In the genomic region with DNA sequence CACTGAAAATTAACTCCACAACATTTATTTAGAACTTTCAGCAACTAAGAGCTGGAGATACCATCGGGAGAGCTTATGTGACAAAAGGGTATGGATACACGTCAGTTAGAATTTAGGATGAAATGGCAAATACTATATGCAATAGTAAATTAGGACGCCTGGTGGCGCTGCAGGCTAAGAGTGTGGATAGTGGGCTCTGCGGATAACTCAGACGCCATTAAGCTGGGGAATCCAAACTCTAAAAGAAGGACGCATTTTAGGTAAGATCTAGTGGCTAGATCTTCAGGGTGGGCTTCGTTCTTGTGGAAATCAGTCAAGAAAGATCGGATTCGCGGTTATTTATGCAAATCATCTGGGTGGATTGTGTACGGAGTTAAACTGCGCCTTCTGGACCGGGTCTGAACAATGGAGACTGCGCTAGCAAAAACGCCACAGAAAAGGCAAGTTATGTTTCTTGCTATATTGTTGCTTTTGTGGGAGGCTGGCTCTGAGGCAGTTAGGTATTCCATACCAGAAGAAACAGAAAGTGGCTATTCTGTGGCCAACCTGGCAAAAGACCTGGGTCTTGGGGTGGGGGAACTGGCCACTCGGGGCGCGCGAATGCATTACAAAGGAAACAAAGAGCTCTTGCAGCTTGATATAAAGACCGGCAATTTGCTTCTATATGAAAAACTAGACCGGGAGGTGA, we compare ENCODE assay signal across 8 cellular contexts. TPM values are rescaled to one million over a fixed set of nuclear protein-coding genes. Genes with fewer than 3 reads are reported as not detected.
DNase-seq lines count a peak whose midpoint lies in the region; ATAC-seq, FAIRE-seq and TF ChIP-seq lines count a peak whose summit lies in the region.

A gene (plus strand): TSS at position 177 of the 688 bp plus-strand sequence. CDS start 229 bp downstream, at position 406.

- no peaks in the 10 kb centered on the region for H3K27me3 ChIP-seq in GM12878 (replicated peaks in 1 of 2; ENCODE audit: control insufficient read depth in 2 of 2, insufficient read depth in 2 of 2, low read length in 1 of 2)
- H3K27me3 ChIP-seq in right lobe of liver = no peaks in the 10 kb centered on the region

- 0 out of 6 replicates have a peak, but pooled peaks of 1 of the 3 experiments have one; percentile 1 for TF ChIP-seq CTCF in GM12878 (IDR thresholded peaks at IDR 0.05 in 2 of 3, conservative IDR thresholded peaks at IDR 0.05 in 1 of 3; ENCODE audit: control insufficient read depth in 2 of 3, extremely low read depth in 1 of 3, insufficient read depth in 1 of 3, low read depth in 3 of 3, low read length in 3 of 3)
- peak; percentile 13 to 43 (median 32) for TF ChIP-seq CTCF in right lobe of liver (IDR thresholded peaks at IDR 0.05)
- TF ChIP-seq CTCF in mucosa of descending colon (IDR thresholded peaks at IDR 0.05) = no peak

- TF ChIP-seq POLR2A in GM12878 (IDR thresholded peaks at IDR 0.05; ENCODE audit: low read depth, low read length) (no peak), right lobe of liver (IDR thresholded peaks at IDR 0.05) (no peak)

- no peaks in the 10 kb centered on the region; the same call in 2 of the 3 replicates for H3K9me3 ChIP-seq in GM12878 (replicated peaks; ENCODE audit: control insufficient read depth, insufficient read depth, low read length)
- no peaks in the 10 kb centered on the region for H3K9me3 ChIP-seq in right lobe of liver
- H3K9me3 ChIP-seq in mucosa of descending colon = peaks cover 70% of the 10 kb centered on the region

- RAD21 ChIA-PET in GM12878 (lab: Charles Lee; ENCODE audit: unreplicated experiment) = no interaction called here

- H3K9ac ChIP-seq in GM12878 (ENCODE audit: control insufficient read depth, insufficient read depth, low read length) = no peak within 1 kb of the TSS

- 57% methylated on average over 22 of the region's 22 CpGs for WGBS in GM12878 (ENCODE audit: insufficient coverage, insufficient replicate concordance, low lambda C conversion rate, missing lambda C conversion rate)
- 11% methylated on average over 20 of the region's 22 CpGs for WGBS in right lobe of liver (ENCODE audit: insufficient coverage, low coverage, low lambda C conversion rate, missing lambda C conversion rate)

- no peak within 1 kb of the TSS for H2AFZ ChIP-seq in GM12878 (ENCODE audit: control insufficient read depth, low read depth, low read length)

- H3K4me3 ChIP-seq in GM12878 (no peak within 1 kb of the TSS), right lobe of liver (peak within 1 kb of the TSS in 2 of 3 donors; percentile 34), mucosa of descending colon (no peak within 1 kb of the TSS)

- TF ChIP-seq RAD21 in GM12878 (IDR thresholded peaks at IDR 0.05; ENCODE audit: insufficient read depth, low read depth, low read length) = 0 out of 2 replicates have a peak, but pooled peaks have one; percentile 11

- POLR2A ChIA-PET in GM12878 (lab: Charles Lee) = no interaction called here

- TF ChIP-seq EP300 in GM12878 (IDR thresholded peaks at IDR 0.05; ENCODE audit: borderline replicate concordance in 1 of 2, control insufficient read depth in 1 of 2, low read depth in 2 of 2, low read length in 2 of 2) = no peak

- H3K4me1 ChIP-seq in GM12878 (ENCODE audit: control insufficient read depth, insufficient read depth, low read length) (no peaks in the 10 kb centered on the region), right lobe of liver (no peaks in the 10 kb centered on the region), mucosa of descending colon (ENCODE audit: low read depth) (no peaks in the 10 kb centered on the region)

- SMC1A ChIA-PET in GM12878 (lab: Charles Lee; ENCODE audit: uncharacterized antibody, unreplicated experiment) = no interaction called here

- no peaks in the 10 kb centered on the region for H3K79me2 ChIP-seq in GM12878 (ENCODE audit: control insufficient read depth, insufficient read depth, low read length)

- H4K20me1 ChIP-seq in GM12878 (ENCODE audit: control insufficient read depth, insufficient read depth) = no peaks in the 10 kb centered on the region

- no TSS peak for BruUV-seq in GM12878 (replicated peaks; lab: Mats Ljungman, UMichigan)

- intact Hi-C loops in GM12878 (cut with micrococcal nuclease; ENCODE audit: unreplicated experiment) = no loop called here
- intact Hi-C loops in right lobe of liver (cut with DNase I) = no loop called here
- intact Hi-C loops in mucosa of descending colon (cut with DNase I, micrococcal nuclease) = no loop called here

- DNase-seq in DMS114 treated with DMSO at 0.1 percent for 48 hours (lab: John Stamatoyannopoulos, UW; ENCODE audit: unreplicated experiment) (peak; percentile 28), NCI-H1105 (lab: John Stamatoyannopoulos, UW) (peak; percentile 67), GM12878 (ENCODE audit: low read depth, low spot score) (no peak), right lobe of liver (no peak), mucosa of descending colon (no peak)

- CTCF ChIA-PET in GM12878 (lab: Yijun Ruan, JAX) = no interaction called here

- H3K27ac ChIP-seq in GM12878 (ENCODE audit: control insufficient read depth, insufficient read depth) (no peak within 1 kb of the TSS), right lobe of liver (no peak within 1 kb of the TSS)

- no peaks in the 10 kb centered on the region for H3K36me3 ChIP-seq in GM12878 (ENCODE audit: control insufficient read depth in 2 of 2, insufficient read depth in 2 of 2, low read length in 1 of 2)
- H3K36me3 ChIP-seq in right lobe of liver = no peaks in the 10 kb centered on the region
- no peaks in the 10 kb centered on the region for H3K36me3 ChIP-seq in mucosa of descending colon (ENCODE audit: low read depth)

- H3K4me2 ChIP-seq in GM12878 (ENCODE audit: control insufficient read depth, insufficient read depth) = no peak within 1 kb of the TSS

- no peak for FAIRE-seq in GM12878 (lab: Jason Lieb, UNC)

- in situ Hi-C loops in GM12878 (cut with MboI) = no loop called here

- no peak for ATAC-seq in GM12878
- ATAC-seq in right lobe of liver = peak; percentile 42 to 64 (median 62)
- no peak for ATAC-seq in GM18870 (IDR thresholded peaks at IDR 0.05; ENCODE audit: unreplicated experiment)
- no peak for ATAC-seq in mucosa of descending colon
- ATAC-seq in HG03432 (IDR thresholded peaks at IDR 0.05; ENCODE audit: unreplicated experiment) = no peak
- no peak for ATAC-seq in GM21529 (IDR thresholded peaks at IDR 0.05; ENCODE audit: unreplicated experiment)

TF ChIP-seq in GM12878, 131 proteins besides CTCF, POLR2A, EP300 and RAD21:
- TF ChIP-seq POU2F2 (IDR thresholded peaks at IDR 0.05; ENCODE audit: borderline replicate concordance, low read depth, low read length) (no peak), GATAD2B (conservative IDR thresholded peaks at IDR 0.05; ENCODE audit: low read depth) (no peak), HDGF (IDR thresholded peaks at IDR 0.05) (no peak), JUND (IDR thresholded peaks at IDR 0.05; ENCODE audit: low read depth, low read length) (no peak), KDM1A (IDR thresholded peaks at IDR 0.05; ENCODE audit: borderline replicate concordance) (no peak), ZNF207 (IDR thresholded peaks at IDR 0.05; ENCODE audit: borderline replicate concordance) (no peak)

RNA-seq across cellular contexts. Expression of the gene that starts here (rescaled TPM):
- total RNA-seq in GM12878 (2013; cell fraction: nucleolus; rRNA removed) = not detected in 2 replicates
- total RNA-seq in GM12878 (2014; rRNA removed) = not detected in 2 replicates
- not detected in 2 replicates for total RNA-seq in GM12878 (2014; rRNA removed; fragmentation: Illumina TruSeq; extraction: Trizol)
- not detected in 2 replicates for total RNA-seq in GM12878 (2021)
- polyA plus RNA-seq in GM12878 (2011; ENCODE audit: low read depth) = not detected
- 0.03 TPM in 1 of 2 replicates, not detected in the other for polyA plus RNA-seq in GM12878 (2011; rRNA removed)
- not detected in 2 replicates for polyA plus RNA-seq in GM12878 (2011; cell fraction: cytosol; rRNA removed)
- not detected in 2 replicates for polyA plus RNA-seq in GM12878 (2011; cell fraction: nucleus; rRNA removed)
- polyA plus RNA-seq in GM12878 (2012) = 0.08 TPM in 1 of 2 replicates, not detected in the other
- polyA plus RNA-seq in GM12878 (2014; fragmentation: Illumina TruSeq; extraction: Trizol) = not detected in 2 replicates
- polyA plus RNA-seq in GM12878 (2014; fragmentation: Nextera tagmentation; extraction: Ambion mirVana) = not detected
- polyA plus RNA-seq in GM12878 (2014; rRNA removed) = not detected in 2 replicates
- polyA plus RNA-seq in GM12878 (2016; fragmentation: Nextera tagmentation; extraction: Ambion mirVana) = under 1 TPM in 1 of 2 experiments, not detected in 1; 0.09 TPM
- polyA minus RNA-seq in GM12878 (2011; rRNA and poly(A)+ RNA removed) = 0.22 TPM in 1 of 2 replicates, not detected in the other
- polyA minus RNA-seq in GM12878 (2011; cell fraction: cytosol; rRNA and poly(A)+ RNA removed) = not detected in 2 replicates
- not detected in 2 replicates for polyA minus RNA-seq in GM12878 (2011; cell fraction: nucleus; rRNA and poly(A)+ RNA removed)
- total RNA-seq in right lobe of liver = 1 to 10 TPM in 1 of 6 experiments, under 1 TPM in 5; 0.18 to 1.2 (median 0.45) TPM
- 1 to 10 TPM in 1 of 3 donors, under 1 TPM in 2; 0.41 to 3.0 (median 0.60) TPM for total RNA-seq in mucosa of descending colon

Comparison
In these comparisons a context has a peak if more than half of its experiments do, and no peak if none do; other contexts are left out.
1. DNase-seq: peak in DMS114 treated with DMSO at 0.1 percent for 48 hours (single experiment) and NCI-H1105 (single experiment); none in GM12878 (single experiment), right lobe of liver (0 of 3) and mucosa of descending colon (0 of 3).
2. ATAC-seq: peak in right lobe of liver (4 of 4); none in GM12878 (single experiment), GM18870 (single experiment), mucosa of descending colon (single experiment), HG03432 (single experiment) and GM21529 (single experiment).
3. H3K4me3 ChIP-seq: peak in right lobe of liver (2 of 3); none in GM12878 (single experiment) and mucosa of descending colon (single experiment).